27 cellular contexts compared by ENCODE assay signal in genomic region chr10:71259282-71259681, GRCh38. TPM values are rescaled to one million over a fixed set of nuclear protein-coding genes. Genes with fewer than 3 reads are reported as not detected.
A peak's percentile ranks its signal among the peaks of the same experiment; 100 is the strongest.
DNase-seq lines count a peak whose midpoint lies in the region; ATAC-seq and TF ChIP-seq lines count a peak whose summit lies in the region.
"Had no signal": no experiment of that assay in that cellular context is flagged by ENCODE, and none has a peak within 500 bp of the region (broad histone marks: within the 10 kb centered on the region; RNA-seq: fewer than 3 reads in every experiment).

No MANE protein-coding gene starts in this region.

- no peaks in the 10 kb centered on the region for H3K27me3 ChIP-seq in cardiac muscle cell
- no peaks in the 10 kb centered on the region for H3K27me3 ChIP-seq in mucosa of rectum (ENCODE audit: control insufficient read depth in 2 of 2, insufficient read depth in 2 of 2, low read length in 2 of 2)
- H3K27me3 ChIP-seq in tibial artery = no peaks in the 10 kb centered on the region
- H3K27me3 ChIP-seq: thyroid gland had no signal

- H3K36me3 Mint-ChIP-seq in chondrocyte (ENCODE audit: low read depth) (no peaks in the 10 kb centered on the region), WTC11 (peaks cover 6% of the 10 kb centered on the region; the same call in 1 of the 2 replicates)
- H3K36me3 Mint-ChIP-seq: activated naive CD8-positive, alpha-beta T cell had no signal

- intact Hi-C loops in left ventricle myocardium superior (cut with micrococcal nuclease) = no loop called here
- intact Hi-C loops in tibial artery (cut with DNase I; ENCODE audit: low total_unique reads) = no loop called here

- peak overlapping the region; percentile 45 to 47 for H3K9ac ChIP-seq in mucosa of rectum (ENCODE audit: low read depth in 1 of 2, low read length in 2 of 2)

- H3K4me1 ChIP-seq in cardiac muscle cell (ENCODE audit: low read depth) (peaks cover 62% of the 10 kb centered on the region), mucosa of rectum (ENCODE audit: control insufficient read depth in 2 of 2, insufficient read depth in 2 of 2, low read length in 2 of 2) (peaks cover 57 to 78% of the 10 kb centered on the region in 2 donors), tibial artery (peaks cover 0 to 39% (median 20%) of the 10 kb centered on the region in 4 donors)

- no peak overlapping the region for H3K4me3 Mint-ChIP-seq in chondrocyte (ENCODE audit: unreplicated experiment)
- H3K4me3 Mint-ChIP-seq in WTC11 = no peak overlapping the region; the same call in 1 of the 2 replicates
- H3K4me3 Mint-ChIP-seq: activated naive CD8-positive, alpha-beta T cell; neural crest cell had no signal

- H3K4me1 Mint-ChIP-seq in chondrocyte (ENCODE audit: low read depth) = peaks cover 77% of the 10 kb centered on the region
- H3K4me1 Mint-ChIP-seq in WTC11 = peaks cover 57% of the 10 kb centered on the region

- no peaks in the 10 kb centered on the region for H3K27me3 Mint-ChIP-seq in chondrocyte (ENCODE audit: low read depth)
- H3K27me3 Mint-ChIP-seq in WTC11 (ENCODE audit: low read depth) = no peaks in the 10 kb centered on the region

- TF ChIP-seq CTCF in cardiac muscle cell (IDR thresholded peaks at IDR 0.05; ENCODE audit: low read depth, low read length) (no peak), chondrocyte (IDR thresholded peaks at IDR 0.05) (no peak), tibial artery (IDR thresholded peaks at IDR 0.05) (no peak), WTC11 (IDR thresholded peaks at IDR 0.05) (no peak)

- no peaks in the 10 kb centered on the region for H3K9me3 ChIP-seq in cardiac muscle cell (ENCODE audit: low read depth)
- H3K9me3 ChIP-seq in mucosa of rectum (ENCODE audit: control insufficient read depth in 2 of 2, low read length in 2 of 2) = no peaks in the 10 kb centered on the region
- no peaks in the 10 kb centered on the region for H3K9me3 ChIP-seq in tibial artery
- H3K9me3 ChIP-seq: psoas muscle, thyroid gland had no signal

- H3K4me3 ChIP-seq in cardiac muscle cell (no peak overlapping the region), mucosa of rectum (ENCODE audit: low read length in 2 of 2) (no peak overlapping the region), tibial artery (no peak overlapping the region)
- H3K4me3 ChIP-seq: psoas muscle, thyroid gland had no signal

- POLR2A ChIA-PET in WTC11 (lab: Charles Lee) = no interaction called here

- peak overlapping the region; percentile 47 for H3K27ac Mint-ChIP-seq in chondrocyte (ENCODE audit: unreplicated experiment)
- no peak overlapping the region; the same call in 1 of the 2 replicates for H3K27ac Mint-ChIP-seq in WTC11
- H3K27ac Mint-ChIP-seq: activated naive CD8-positive, alpha-beta T cell; activated T-helper 2 cell treated with anti-CD3 and anti-CD28 coated beads, Interferon-gamma antibody, Interleukin-2, Interleukin-4, amounts not matched to agents 10 μg/mL and 5 μg/mL and 100 μg/mL, durations not matched to agents 14 hours and 24 hours and 36 hours had no signal

- CTCF ChIA-PET in WTC11 (lab: Charles Lee) = interaction anchor here (0.9 to 2.4 kb wide), 12 partner anchors 11 to 356 kb away, joined by 3 to 30 read pairs (median 6); partner anchors contain the start of gene SLC29A3

- H3K36me3 ChIP-seq in cardiac muscle cell = no peaks in the 10 kb centered on the region
- H3K36me3 ChIP-seq in mucosa of rectum (ENCODE audit: control insufficient read depth in 2 of 2, insufficient read depth in 2 of 2, low read length in 2 of 2) = no peaks in the 10 kb centered on the region
- no peaks in the 10 kb centered on the region for H3K36me3 ChIP-seq in tibial artery
- H3K36me3 ChIP-seq: thyroid gland, WERI-Rb-1 had no signal

- DNase-seq in cardiac muscle cell (ENCODE audit: low read depth in 1 of 2, low spot score in 1 of 2) = no peak
- no peak for DNase-seq in left ventricle myocardium superior
- no peak for DNase-seq in chondrocyte (ENCODE audit: low spot score)
- DNase-seq in tibial artery = no peak
- DNase-seq in mucosa of gallbladder (ENCODE audit: low spot score) = no peak
- DNase-seq in NCI-H2227 (lab: John Stamatoyannopoulos, UW; ENCODE audit: unreplicated experiment) = no peak
- no peak for DNase-seq in WTC11 (ENCODE audit: low spot score)
- DNase-seq: activated CD4-positive, alpha-beta T cell treated with anti-CD3 and anti-CD28 coated beads, Interleukin-2, amount 50 U/mL, for 4 hours; activated CD8-positive, alpha-beta memory T cell treated with anti-CD3 and anti-CD28 coated beads, Interleukin-2, amount 50 U/mL, for 4 hours; mesendoderm; NCI-H1105 treated with DMSO at 0.1 percent for 48 hours; NCI-H510A; NK-92 treated with Interleukin-12 subunit alpha and Interleukin-12 subunit beta, amount 100 ng/mL, for 24 hours; psoas muscle; small intestine; stimulated activated CD4-positive, alpha-beta T cell treated with anti-CD3 and anti-CD28 coated beads, Interleukin-2, amount 100 ng/mL, for 48 hours; stimulated activated naive CD4-positive, alpha-beta T cell; T-helper 2 cell; thyroid gland; WERI-Rb-1 had no signal

- H3K27ac ChIP-seq in cardiac muscle cell (peak overlapping the region; percentile 98), mucosa of rectum (ENCODE audit: low read depth in 2 of 2, low read length in 2 of 2) (peak overlapping the region in 1 of 2 donors; percentile 81), tibial artery (peak overlapping the region; percentile 53 to 67)
- H3K27ac ChIP-seq: C4-2B, HL-60, psoas muscle, thyroid gland, WERI-Rb-1 had no signal

- no peaks in the 10 kb centered on the region for H3K9me3 Mint-ChIP-seq in chondrocyte (ENCODE audit: low read depth)
- peaks cover 5% of the 10 kb centered on the region; the same call in 1 of the 2 replicates for H3K9me3 Mint-ChIP-seq in WTC11
- H3K9me3 Mint-ChIP-seq: activated T-helper 2 cell treated with anti-CD3 and anti-CD28 coated beads, Interferon-gamma antibody, Interleukin-2, Interleukin-4, amounts not matched to agents 10 μg/mL and 5 μg/mL and 100 μg/mL, durations not matched to agents 14 hours and 24 hours and 36 hours; neural crest cell had no signal

- ATAC-seq in left ventricle myocardium superior = no peak
- ATAC-seq in WTC11 = no peak
- ATAC-seq: HepG2, psoas muscle had no signal

TF ChIP-seq in WTC11, 78 proteins besides CTCF, POLR2A, EP300 and RAD21:
- no peak for TF ChIP-seq AFF4 (CRISPR knock-in tag; IDR thresholded peaks at IDR 0.05; ENCODE audit: borderline replicate concordance)
TF ChIP-seq in WTC11: peak in this region for 0.

RNA-seq across cellular contexts. Expression of gene UNC5B, which starts 46.9 kb away (rescaled TPM):
- total RNA-seq in cardiac muscle cell (112 and 172 TPM in 2 replicates), left ventricle myocardium superior (12.8 TPM), chondrocyte (36.4 to 61.1 TPM (median 57.9 TPM) in 3 replicates), mucosa of gallbladder (115 TPM), WTC11 (2021) (31.2 to 49.6 TPM (median 31.6 TPM) in 3 replicates)
- 73.3 and 98.3 TPM in 2 replicates for polyA plus RNA-seq in cardiac muscle cell
- total RNA-seq: activated T-helper 2 cell treated with anti-CD3 and anti-CD28 coated beads, Interferon-gamma antibody, Interleukin-2, Interleukin-4, amounts not matched to agents 10 μg/mL and 5 μg/mL and 100 μg/mL, durations not matched to agents 14 hours and 24 hours and 36 hours had no signal

RNA-seq across cellular contexts. Expression of gene SLC29A3, which starts 59.8 kb away (rescaled TPM):
- 2.5 and 3.5 TPM in 2 replicates for total RNA-seq in cardiac muscle cell
- polyA plus RNA-seq in cardiac muscle cell = 4.0 and 5.8 TPM in 2 replicates
- 2.0 TPM for total RNA-seq in left ventricle myocardium superior
- total RNA-seq in chondrocyte = 2.4 to 3.8 TPM (median 2.7 TPM) in 3 replicates
- 11.6 TPM for total RNA-seq in mucosa of gallbladder
- total RNA-seq in WTC11 (2021) = 9.2 to 11.1 TPM (median 11.0 TPM) in 3 replicates
